In genomic region chr12:27014085-27014858, GRCh38 we compare ENCODE assay signal across 8 cellular contexts. TPM values are rescaled to one million over a fixed set of nuclear protein-coding genes. Genes with fewer than 3 reads are reported as not detected.
DNase-seq lines count a peak whose midpoint lies in the region; ATAC-seq and TF ChIP-seq lines count a peak whose summit lies in the region.

TSS of gene TM7SF3 (minus strand) at chr12:27014384. CDS start at chr12:27014168, 216 bp downstream.

- H3K36me3 ChIP-seq in PC-3 (ENCODE audit: low read depth, low read length), result no peaks in the 10 kb centered on the region
- H3K36me3 ChIP-seq in mucosa of rectum (ENCODE audit: control insufficient read depth in 2 of 2, insufficient read depth in 2 of 2, low read length in 2 of 2), result no peaks in the 10 kb centered on the region

- H3K27me3 ChIP-seq in PC-3 (ENCODE audit: low read length), result no peaks in the 10 kb centered on the region
- H3K27me3 ChIP-seq in mucosa of rectum (ENCODE audit: control insufficient read depth in 2 of 2, insufficient read depth in 2 of 2, low read length in 2 of 2), result no peaks in the 10 kb centered on the region

- H3K4me1 ChIP-seq in PC-3 (ENCODE audit: insufficient read depth, low read length) (peaks cover 40% of the 10 kb centered on the region), mucosa of rectum (ENCODE audit: control insufficient read depth in 2 of 2, insufficient read depth in 2 of 2, low read length in 2 of 2) (peaks cover 19 to 21% of the 10 kb centered on the region in 2 donors)

- no TSS peak for BruUV-seq in PC-3 (replicated peaks; lab: Mats Ljungman, UMichigan)

- DNase-seq in DMS53 treated with DMSO at 0.1 percent for 48 hours (lab: John Stamatoyannopoulos, UW; ENCODE audit: unreplicated experiment) (peak; percentile 97), PC-3 (peak; percentile 99), activated T-cell treated with anti-CD3 and anti-CD28 coated beads for 48 hours (ENCODE audit: low read depth) (peak; percentile 95), erythroblast (lab: John Stamatoyannopoulos, UW) (peak; percentile 96 to 97)
- DNase-seq in Jurkat, Clone E6-1 (ENCODE audit: low read depth, low spot score), result peak; percentile 95
- peak; percentile 95 for DNase-seq in stimulated activated CD8-positive, alpha-beta memory T cell treated with anti-CD3 and anti-CD28 coated beads, Interleukin-4, amount 100 ng/mL, for 48 hours

- H2AFZ ChIP-seq in PC-3 (ENCODE audit: low read length), result peak within 1 kb of the TSS; percentile 99

- TF ChIP-seq CTCF in PC-3 (conservative IDR thresholded peaks at IDR 0.05; ENCODE audit: low read depth, low read length), result peak; percentile 98

- H3K9ac ChIP-seq in PC-3 (ENCODE audit: low read length), result peak within 1 kb of the TSS; percentile 71
- peak within 1 kb of the TSS; percentile 95 to 96 for H3K9ac ChIP-seq in mucosa of rectum (ENCODE audit: low read depth in 1 of 2, low read length in 2 of 2)

- no peaks in the 10 kb centered on the region for H4K20me1 ChIP-seq in PC-3 (ENCODE audit: low read length)

- ATAC-seq in GM21717 (IDR thresholded peaks at IDR 0.05; ENCODE audit: unreplicated experiment) (peak; percentile 83), PC-3 (peak; percentile 80)

- peaks cover 46% of the 10 kb centered on the region for H3K79me2 ChIP-seq in PC-3 (ENCODE audit: low read length)

- intact Hi-C loops in PC-3 (cut with micrococcal nuclease), result loop anchor here (1.0 to 5.0 kb wide), 6 partner anchors 76 to 382 kb away; partner anchors contain the start of gene FGFR1OP2

- POLR2A ChIA-PET in PC-3 (lab: Charles Lee; ENCODE audit: unreplicated experiment), result no interaction called here

- no peaks in the 10 kb centered on the region for H3K9me2 ChIP-seq in PC-3 (replicated peaks; ENCODE audit: low read length)

- peak; percentile 91 for TF ChIP-seq POLR2A in erythroblast (IDR thresholded peaks at IDR 0.05; ENCODE audit: low read length)

- H3K4me2 ChIP-seq in PC-3 (ENCODE audit: low read length), result peak within 1 kb of the TSS; percentile 97

- H3K27ac ChIP-seq in PC-3 (ENCODE audit: low read length) (peak within 1 kb of the TSS; percentile 51), mucosa of rectum (ENCODE audit: low read depth in 2 of 2, low read length in 2 of 2) (peak within 1 kb of the TSS; percentile 97 to 99)

- H3K9me3 ChIP-seq in PC-3 (ENCODE audit: low read length), result no peaks in the 10 kb centered on the region
- H3K9me3 ChIP-seq in mucosa of rectum (ENCODE audit: control insufficient read depth in 2 of 2, low read length in 2 of 2), result no peaks in the 10 kb centered on the region

- CTCF ChIA-PET in PC-3 (lab: Charles Lee), result interaction anchor here (0.5 to 2.3 kb wide), 12 partner anchors 21 to 829 kb away, joined by 3 to 31 read pairs (median 6); partner anchors contain the start of genes FGFR1OP2 and STK38L

- H3F3A ChIP-seq in PC-3 (ENCODE audit: low read length, unreplicated experiment), result no peaks in the 10 kb centered on the region

- H3K4me3 ChIP-seq in Jurkat, Clone E6-1 (ENCODE audit: low read length), result peak within 1 kb of the TSS; percentile 94
- H3K4me3 ChIP-seq in PC-3 (ENCODE audit: low read length) (peak within 1 kb of the TSS; percentile 89), mucosa of rectum (ENCODE audit: low read length in 2 of 2) (peak within 1 kb of the TSS; percentile 83 to 87)

RNA-seq across cellular contexts. Expression of gene TM7SF3, which starts in this region (rescaled TPM):
- polyA plus RNA-seq in Jurkat, Clone E6-1 (2012; ENCODE audit: insufficient read depth, insufficient read length), result 85.1 TPM
- total RNA-seq in PC-3 (2014; rRNA removed), result 109 and 114 TPM in 2 replicates

Comparison
In these comparisons a context has a peak if more than half of its experiments do, and no peak if none do; other contexts are left out.
1. Peak in every context shown above with its lines: DNase-seq, ATAC-seq, H3K4me3 ChIP-seq and H3K27ac ChIP-seq.